24 cellular contexts compared by ENCODE assay signal in genomic region chr2:228516019-228516418, GRCh38.
DNase-seq lines count a peak whose midpoint lies in the region; ATAC-seq and TF ChIP-seq lines count a peak whose summit lies in the region.
"Had no signal": no experiment of that assay in that cellular context is flagged by ENCODE, and none has a peak within 500 bp of the region (broad histone marks: within the 10 kb centered on the region; RNA-seq: fewer than 3 reads in every experiment).

No MANE protein-coding gene starts in this region.

- no peaks in the 10 kb centered on the region for H3K27me3 Mint-ChIP-seq in endodermal cell (ENCODE audit: insufficient read depth)
- H3K27me3 Mint-ChIP-seq: CD4-positive, CD25-positive, alpha-beta regulatory T cell had no signal

- peak; percentile 15 for TF ChIP-seq CTCF in endodermal cell (conservative IDR thresholded peaks at IDR 0.05)

- no peaks in the 10 kb centered on the region for H3K4me1 ChIP-seq in endodermal cell (ENCODE audit: control insufficient read depth, insufficient read depth, low read length)
- H3K4me1 ChIP-seq: BLaER1, SJCRH30 had no signal

- no peaks in the 10 kb centered on the region for H3K27me3 ChIP-seq in endodermal cell (ENCODE audit: control insufficient read depth, insufficient read depth, low read length, poor library complexity, severe bottlenecking)
- H3K27me3 ChIP-seq: BLaER1, MG63, SJCRH30 had no signal

- peaks cover 7% of the 10 kb centered on the region for H3K4me1 Mint-ChIP-seq in endodermal cell
- H3K4me1 Mint-ChIP-seq: CD4-positive, CD25-positive, alpha-beta regulatory T cell had no signal

- WGBS in endodermal cell (ENCODE audit: insufficient coverage in 1 of 2, insufficient read length in 1 of 2), 2 experiments: 78 to 93% methylated on average over 1 of the region's 1 CpG

- ATAC-seq in GM19397 (IDR thresholded peaks at IDR 0.05; ENCODE audit: unreplicated experiment) (no peak), GM19463 (IDR thresholded peaks at IDR 0.05; ENCODE audit: unreplicated experiment) (no peak)
- ATAC-seq: Right ventricle myocardium inferior had no signal

- H3K27ac ChIP-seq in endodermal cell (ENCODE audit: low read depth, low read length): no peak overlapping the region
- H3K27ac ChIP-seq: BLaER1, PC-9, SJCRH30 had no signal

- H3K4me3 Mint-ChIP-seq in endodermal cell: no peak overlapping the region

- no peak overlapping the region for H3K4me3 ChIP-seq in endodermal cell (ENCODE audit: low read length)
- H3K4me3 ChIP-seq: BLaER1, MG63, PC-9, SJCRH30 had no signal

- peaks cover 4% of the 10 kb centered on the region for H3K9me3 Mint-ChIP-seq in endodermal cell

- no peaks in the 10 kb centered on the region for H3K36me3 ChIP-seq in endodermal cell (ENCODE audit: control insufficient read depth, insufficient read depth, low read length)
- H3K36me3 ChIP-seq: BLaER1, MG63, SJCRH30 had no signal

- no peaks in the 10 kb centered on the region for H3K36me3 Mint-ChIP-seq in endodermal cell (ENCODE audit: low read depth)
- H3K36me3 Mint-ChIP-seq: CD4-positive, CD25-positive, alpha-beta regulatory T cell had no signal

- no peak overlapping the region for H3K27ac Mint-ChIP-seq in endodermal cell
- H3K27ac Mint-ChIP-seq: CD4-positive, CD25-positive, alpha-beta regulatory T cell had no signal

- DNase-seq in NCI-H345 (lab: John Stamatoyannopoulos, UW): peak; percentile 21
- no peak for DNase-seq in NCI-H345 treated with DMSO at 0.1 percent for 48 hours (lab: John Stamatoyannopoulos, UW; ENCODE audit: unreplicated experiment)
- peak; percentile 30 for DNase-seq in NCI-H69 (lab: John Stamatoyannopoulos, UW)
- DNase-seq in endodermal cell: no peak
- no peak for DNase-seq in superior temporal gyrus (ENCODE audit: extremely low spot score)
- DNase-seq in hypothalamus (lab: John Stamatoyannopoulos, UW): no peak
- DNase-seq: CD4-positive, CD25-positive, alpha-beta regulatory T cell; DMS53; IMR-90; KG1; MG63; NCI-H1105 treated with DMSO at 0.1 percent for 48 hours; NCI-H1694; NCI-H2029 treated with DMSO at 0.1 percent for 48 hours; NCI-H2171 treated with DMSO at 0.1 percent for 48 hours; NCI-H446; NCI-H524 treated with DMSO at 0.1 percent for 48 hours; NCI-H82; PC-9 had no signal

- no peaks in the 10 kb centered on the region for H3K9me3 ChIP-seq in endodermal cell (ENCODE audit: control insufficient read depth, low read length)
- H3K9me3 ChIP-seq: BLaER1, MG63, SJCRH30 had no signal

- no peak overlapping the region for H3K9ac ChIP-seq in endodermal cell (ENCODE audit: extremely low read depth, low read length, poor library complexity, severe bottlenecking)
- H3K9ac ChIP-seq: BLaER1 had no signal

Comparison
In these comparisons a context has a peak if more than half of its experiments do, and no peak if none do; other contexts are left out.
1. DNase-seq: peak in NCI-H345 (single experiment) and NCI-H69 (single experiment); none in NCI-H345 treated with DMSO at 0.1 percent for 48 hours (single experiment), endodermal cell (single experiment), superior temporal gyrus (single experiment) and hypothalamus (0 of 51).